ENCODE assay signal across 7 cellular contexts in genomic region chr12:55746147-55746912, GRCh38. TPM values are rescaled to one million over a fixed set of nuclear protein-coding genes. Genes with fewer than 3 reads are reported as not detected.
DNase-seq lines count a peak whose midpoint lies in the region; ATAC-seq and TF ChIP-seq lines count a peak whose summit lies in the region.
"Had no signal": no experiment of that assay in that cellular context is flagged by ENCODE, and none has a peak within 500 bp of the region (broad histone marks: within the 10 kb centered on the region; RNA-seq: fewer than 3 reads in every experiment).

No MANE protein-coding gene starts in this region.

- H3K27me3 ChIP-seq in HAP-1 (ENCODE audit: low read depth) (no peaks in the 10 kb centered on the region), neural progenitor cell (no peaks in the 10 kb centered on the region)

- H3K27ac Mint-ChIP-seq in activated naive CD8-positive, alpha-beta T cell treated with anti-CD3 and anti-CD28 coated beads, Interleukin-2, amount 10 ng/mL, durations not matched to agents 7 days and 5 days, result peak overlapping the region; percentile 43
- peak overlapping the region; percentile 88 for H3K27ac Mint-ChIP-seq in neural progenitor cell

- peaks cover 4% of the 10 kb centered on the region for H3K27me3 Mint-ChIP-seq in activated naive CD8-positive, alpha-beta T cell treated with anti-CD3 and anti-CD28 coated beads, Interleukin-2, amount 10 ng/mL, durations not matched to agents 7 days and 5 days
- H3K27me3 Mint-ChIP-seq in neural progenitor cell (ENCODE audit: insufficient read depth, low read depth), result peaks cover 2% of the 10 kb centered on the region

- peak overlapping the region; percentile 91 for H3K27ac ChIP-seq in neural progenitor cell

- peaks cover 54% of the 10 kb centered on the region for H3F3A ChIP-seq in neural progenitor cell (ENCODE audit: low read depth)

- H3K79me2 ChIP-seq in neural progenitor cell (ENCODE audit: low read depth), result peaks cover 64% of the 10 kb centered on the region

- no peaks in the 10 kb centered on the region for H3K9me3 Mint-ChIP-seq in activated naive CD8-positive, alpha-beta T cell treated with anti-CD3 and anti-CD28 coated beads, Interleukin-2, amount 10 ng/mL, durations not matched to agents 7 days and 5 days
- H3K9me3 Mint-ChIP-seq in neural progenitor cell, result peaks cover 2% of the 10 kb centered on the region

- peak overlapping the region; percentile 28 for H3K9ac ChIP-seq in neural progenitor cell

- peaks cover 26% of the 10 kb centered on the region for H3K36me3 ChIP-seq in HAP-1 (replicated peaks)
- no peaks in the 10 kb centered on the region for H3K36me3 ChIP-seq in neural progenitor cell

- H3K36me3 Mint-ChIP-seq in activated naive CD8-positive, alpha-beta T cell treated with anti-CD3 and anti-CD28 coated beads, Interleukin-2, amount 10 ng/mL, durations not matched to agents 7 days and 5 days, result peaks cover 7% of the 10 kb centered on the region
- H3K36me3 Mint-ChIP-seq in neural progenitor cell, result peaks cover 31% of the 10 kb centered on the region

- H3K9me3 ChIP-seq in HAP-1 (no peaks in the 10 kb centered on the region), neural progenitor cell (ENCODE audit: low read depth) (no peaks in the 10 kb centered on the region)

- H3K4me3 ChIP-seq in HAP-1 (peak overlapping the region; percentile 23), neural progenitor cell (peak overlapping the region; percentile 96)

- POLR2A ChIA-PET in activated naive CD8-positive, alpha-beta T cell treated with anti-CD3 and anti-CD28 coated beads, Interleukin-2, amount 10 ng/mL, durations not matched to agents 7 days and 5 days (lab: Charles Lee), result interaction anchor here (0.7 kb wide), 1 partner anchor 699 kb away, joined by 3 read pairs; no protein-coding TSS in a partner anchor

- H3K4me1 Mint-ChIP-seq in activated naive CD8-positive, alpha-beta T cell treated with anti-CD3 and anti-CD28 coated beads, Interleukin-2, amount 10 ng/mL, durations not matched to agents 7 days and 5 days, result peaks cover 30% of the 10 kb centered on the region
- H3K4me1 Mint-ChIP-seq in neural progenitor cell, result peaks cover 55% of the 10 kb centered on the region

- DNase-seq in HAP-1 (ENCODE audit: low spot score in 2 of 2), result no peak
- no peak for DNase-seq in activated naive CD8-positive, alpha-beta T cell treated with anti-CD3 and anti-CD28 coated beads, Interleukin-2, amount 10 ng/mL, durations not matched to agents 7 days and 5 days
- DNase-seq in neural progenitor cell (ENCODE audit: low spot score), result no peak
- no peak for DNase-seq in middle frontal gyrus (ENCODE audit: extremely low spot score, low spot score)
- no peak for DNase-seq in SK-N-DZ (ENCODE audit: low spot score)
- DNase-seq: SHP77 had no signal

- H3K4me1 ChIP-seq in HAP-1, result peaks cover 22% of the 10 kb centered on the region
- peaks cover 29% of the 10 kb centered on the region for H3K4me1 ChIP-seq in neural progenitor cell

- in situ Hi-C loops in HAP-1 (cut with MboI; ENCODE audit: low sequenced_read_pairs), result no loop called here

- ATAC-seq in activated naive CD8-positive, alpha-beta T cell treated with anti-CD3 and anti-CD28 coated beads, Interleukin-2, amount 10 ng/mL, durations not matched to agents 7 days and 5 days (ENCODE audit: low read depth), result no peak
- no peak for ATAC-seq in HG02885 (IDR thresholded peaks at IDR 0.05; ENCODE audit: poor library complexity, unreplicated experiment)

- H3K4me2 ChIP-seq in neural progenitor cell, result peak overlapping the region; percentile 96

- no peak for TF ChIP-seq CTCF in neural progenitor cell (IDR thresholded peaks at IDR 0.05)

- H2AFZ ChIP-seq in neural progenitor cell (replicated peaks), result no peak overlapping the region

- H3K4me3 Mint-ChIP-seq in activated naive CD8-positive, alpha-beta T cell treated with anti-CD3 and anti-CD28 coated beads, Interleukin-2, amount 10 ng/mL, durations not matched to agents 7 days and 5 days, result no peak overlapping the region
- H3K4me3 Mint-ChIP-seq in neural progenitor cell, result peak overlapping the region; percentile 97

- peaks cover 53% of the 10 kb centered on the region for H4K20me1 ChIP-seq in neural progenitor cell (ENCODE audit: low read depth)

RNA-seq across cellular contexts. Expression of gene GDF11, which starts 3.4 kb away (rescaled TPM):
- 10 to 100 TPM; 10.2 to 11.5 TPM for total RNA-seq in activated naive CD8-positive, alpha-beta T cell treated with anti-CD3 and anti-CD28 coated beads, Interleukin-2, amount 10 ng/mL, durations not matched to agents 7 days and 5 days
- total RNA-seq in neural progenitor cell (ENCODE audit: low replicate concordance), result 9.1 and 21.9 TPM in 2 replicates
- 10.8 and 17.3 TPM in 2 replicates for polyA plus RNA-seq in SK-N-DZ (2014; cell fraction: cytosol; rRNA removed)
- polyA plus RNA-seq in SK-N-DZ (2014; cell fraction: nucleus; rRNA removed), result 8.2 and 13.5 TPM in 2 replicates

RNA-seq across cellular contexts. Expression of gene CD63, which starts 17.5 kb away (rescaled TPM):
- 100 to 1,000 TPM; 150 to 165 TPM for total RNA-seq in activated naive CD8-positive, alpha-beta T cell treated with anti-CD3 and anti-CD28 coated beads, Interleukin-2, amount 10 ng/mL, durations not matched to agents 7 days and 5 days
- total RNA-seq in neural progenitor cell (ENCODE audit: low replicate concordance), result 257 and 305 TPM in 2 replicates
- 216 and 246 TPM in 2 replicates for polyA plus RNA-seq in SK-N-DZ (2014; cell fraction: cytosol; rRNA removed)
- 96.6 and 110 TPM in 2 replicates for polyA plus RNA-seq in SK-N-DZ (2014; cell fraction: nucleus; rRNA removed)

RNA-seq across cellular contexts. Expression of gene RDH5, which starts 26.1 kb away (rescaled TPM):
- 10 to 100 TPM; 19.0 to 21.2 TPM for total RNA-seq in activated naive CD8-positive, alpha-beta T cell treated with anti-CD3 and anti-CD28 coated beads, Interleukin-2, amount 10 ng/mL, durations not matched to agents 7 days and 5 days
- total RNA-seq in neural progenitor cell (ENCODE audit: low replicate concordance), result 3.0 and 14.6 TPM in 2 replicates
- 2.2 and 3.8 TPM in 2 replicates for polyA plus RNA-seq in SK-N-DZ (2014; cell fraction: cytosol; rRNA removed)
- polyA plus RNA-seq in SK-N-DZ (2014; cell fraction: nucleus; rRNA removed), result 2.7 and 3.8 TPM in 2 replicates

RNA-seq across cellular contexts. Expression of gene BLOC1S1, which starts 30.5 kb away (rescaled TPM):
- total RNA-seq in activated naive CD8-positive, alpha-beta T cell treated with anti-CD3 and anti-CD28 coated beads, Interleukin-2, amount 10 ng/mL, durations not matched to agents 7 days and 5 days, result 100 to 1,000 TPM; 116 to 135 TPM
- 48.1 and 92.5 TPM in 2 replicates for total RNA-seq in neural progenitor cell (ENCODE audit: low replicate concordance)
- polyA plus RNA-seq in SK-N-DZ (2014; cell fraction: cytosol; rRNA removed), result 96.9 and 151 TPM in 2 replicates
- polyA plus RNA-seq in SK-N-DZ (2014; cell fraction: nucleus; rRNA removed), result 101 and 105 TPM in 2 replicates

RNA-seq across cellular contexts. Expression of gene ITGA7, which starts 38.6 kb away (rescaled TPM):
- 1 to 10 TPM; 4.1 to 4.2 TPM for total RNA-seq in activated naive CD8-positive, alpha-beta T cell treated with anti-CD3 and anti-CD28 coated beads, Interleukin-2, amount 10 ng/mL, durations not matched to agents 7 days and 5 days
- total RNA-seq in neural progenitor cell (ENCODE audit: low replicate concordance), result 43.4 and 75.2 TPM in 2 replicates
- 5.7 and 9.4 TPM in 2 replicates for polyA plus RNA-seq in SK-N-DZ (2014; cell fraction: cytosol; rRNA removed)
- 56.6 and 58.7 TPM in 2 replicates for polyA plus RNA-seq in SK-N-DZ (2014; cell fraction: nucleus; rRNA removed)
